ENCODE assay signal across 8 cellular contexts in genomic region chr22:35838849-35839646, GRCh38.
DNase-seq lines count a peak whose midpoint lies in the region; TF ChIP-seq lines count a peak whose summit lies in the region.

No MANE protein-coding gene starts in this region.

- H3K36me3 ChIP-seq in brain microvascular endothelial cell (replicated peaks) (no peaks in the 10 kb centered on the region), kidney epithelial cell (ENCODE audit: control insufficient read depth, insufficient read depth, low read length) (no peaks in the 10 kb centered on the region), thymus (ENCODE audit: control insufficient read depth, insufficient read depth) (no peaks in the 10 kb centered on the region)

- in situ Hi-C loops in brain microvascular endothelial cell (cut with HindIII; ENCODE audit: low pct_ligation_motif_present, low sequenced_read_pairs), result no loop called here

- H3K27ac ChIP-seq in brain microvascular endothelial cell (peak overlapping the region; percentile 72), thymus (ENCODE audit: low read depth) (no peak overlapping the region)

- no peaks in the 10 kb centered on the region for H3K9me3 ChIP-seq in thymus (ENCODE audit: control insufficient read depth)

- DNase-seq in DMS 273 (lab: John Stamatoyannopoulos, UW; ENCODE audit: unreplicated experiment) (peak; percentile 74), DMS 273 treated with DMSO at 0.1 percent for 48 hours (lab: John Stamatoyannopoulos, UW) (no peak), NCI-H2227 (lab: John Stamatoyannopoulos, UW; ENCODE audit: unreplicated experiment) (peak; percentile 31), brain microvascular endothelial cell (peak; percentile 35), kidney epithelial cell (ENCODE audit: low read depth) (no peak), middle frontal gyrus (ENCODE audit: extremely low spot score, low spot score) (no peak), NCI-H128 (lab: John Stamatoyannopoulos, UW; ENCODE audit: unreplicated experiment) (no peak)

- H3K4me3 ChIP-seq in brain microvascular endothelial cell (ENCODE audit: low read depth, low read length) (peak overlapping the region; percentile 72), kidney epithelial cell (ENCODE audit: low read depth, low read length) (peak overlapping the region; percentile 68), thymus (ENCODE audit: low read length) (peak overlapping the region; percentile 4)

- no peaks in the 10 kb centered on the region for H3K4me1 ChIP-seq in thymus (ENCODE audit: control insufficient read depth, insufficient read depth, low read length)

- WGBS in thymus, result 49% methylated on average over 5 of the region's 5 CpGs

- peak; percentile 71 for TF ChIP-seq CTCF in brain microvascular endothelial cell (IDR thresholded peaks at IDR 0.05; ENCODE audit: low read depth, low read length, missing control alignments)
- TF ChIP-seq CTCF in kidney epithelial cell (IDR thresholded peaks at IDR 0.05; ENCODE audit: insufficient read depth, low read length, poor library complexity, severe bottlenecking), result peak; percentile 48

- H3K27me3 ChIP-seq in brain microvascular endothelial cell (replicated peaks), result no peaks in the 10 kb centered on the region
- H3K27me3 ChIP-seq in kidney epithelial cell (ENCODE audit: control insufficient read depth, insufficient read depth, low read length), result no peaks in the 10 kb centered on the region
- H3K27me3 ChIP-seq in thymus (ENCODE audit: control insufficient read depth, insufficient read depth), result no peaks in the 10 kb centered on the region

Comparison
In these comparisons a context has a peak if more than half of its experiments do, and no peak if none do; other contexts are left out.
1. DNase-seq: peak in DMS 273 (single experiment), NCI-H2227 (single experiment) and brain microvascular endothelial cell (single experiment); none in DMS 273 treated with DMSO at 0.1 percent for 48 hours (single experiment), kidney epithelial cell (single experiment), middle frontal gyrus (single experiment) and NCI-H128 (single experiment).
2. H3K4me3 ChIP-seq: peak in every context shown above with its lines; median percentile 72 in brain microvascular endothelial cell; 68 in kidney epithelial cell; 4 in thymus.